ENCODE assay signal across 1 cellular context in the genomic region with DNA sequence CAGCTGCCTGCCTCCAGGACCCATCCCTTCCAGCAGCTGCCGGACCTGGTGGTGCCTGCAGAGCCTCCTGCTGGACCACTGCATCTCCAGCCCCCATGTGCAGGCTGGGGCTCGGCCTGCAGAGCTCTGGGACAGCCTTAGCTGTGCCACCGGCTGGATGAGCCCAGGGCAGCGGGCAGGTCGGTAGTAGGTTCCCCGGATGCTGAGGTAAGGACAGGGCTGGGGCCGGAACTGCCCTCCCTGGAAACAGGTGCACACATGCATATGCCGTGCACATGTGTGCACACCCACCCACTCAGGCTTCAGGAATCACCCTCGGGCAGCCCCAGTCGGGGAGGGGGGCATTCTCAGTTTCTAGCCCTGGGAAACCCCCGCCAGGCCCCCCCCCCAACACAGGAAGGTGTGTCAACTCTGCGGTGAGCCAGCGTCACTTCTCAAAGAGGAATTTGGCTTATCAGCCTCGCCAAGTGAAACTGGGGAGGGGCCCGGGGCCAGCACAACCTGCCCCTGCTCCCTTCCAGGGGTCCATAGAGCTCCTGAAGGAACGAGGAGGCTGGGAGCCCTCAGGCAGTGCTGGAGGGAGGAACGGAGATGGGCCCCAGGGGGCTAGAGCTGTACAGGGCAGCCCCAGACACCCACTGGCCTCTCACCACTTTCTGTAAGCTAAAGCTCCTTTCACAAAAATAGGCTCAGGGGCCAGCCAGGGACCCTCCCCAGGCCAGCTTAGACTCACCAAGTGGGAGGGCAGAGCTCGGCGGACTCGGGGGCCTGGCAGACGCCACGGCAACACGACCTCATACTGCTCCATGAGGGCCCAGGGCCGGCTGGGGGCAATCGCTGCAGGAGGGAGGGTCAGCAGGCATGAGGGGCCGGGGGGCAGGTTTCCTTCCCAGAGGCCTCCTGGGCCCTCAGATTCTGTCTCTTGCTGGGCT.
TF ChIP-seq lines count a peak whose summit lies in the region.

No MANE protein-coding gene starts in this region.

TF ChIP-seq in K562, 482 proteins besides CTCF, POLR2A, EP300 and RAD21 (continues in another document):
- no peak for TF ChIP-seq ZNF133 (CRISPR knock-in tag; IDR thresholded peaks at IDR 0.05)
- TF ChIP-seq TSC22D4 (tag; IDR thresholded peaks at IDR 0.05) = no peak
- TF ChIP-seq ZNF263 (CRISPR knock-in tag; IDR thresholded peaks at IDR 0.05; ENCODE audit: borderline replicate concordance) = no peak
- TF ChIP-seq CBX5 (IDR thresholded peaks at IDR 0.05; ENCODE audit: borderline replicate concordance, low read depth) = no peak
- TF ChIP-seq CCNT2 (IDR thresholded peaks at IDR 0.05; ENCODE audit: borderline replicate concordance, extremely low read depth, insufficient read length, low read depth, low read length) = peak; percentile 9
- TF ChIP-seq ATF6 (CRISPR knock-in tag; IDR thresholded peaks at IDR 0.05) = no peak
- TF ChIP-seq, protein P1, sequence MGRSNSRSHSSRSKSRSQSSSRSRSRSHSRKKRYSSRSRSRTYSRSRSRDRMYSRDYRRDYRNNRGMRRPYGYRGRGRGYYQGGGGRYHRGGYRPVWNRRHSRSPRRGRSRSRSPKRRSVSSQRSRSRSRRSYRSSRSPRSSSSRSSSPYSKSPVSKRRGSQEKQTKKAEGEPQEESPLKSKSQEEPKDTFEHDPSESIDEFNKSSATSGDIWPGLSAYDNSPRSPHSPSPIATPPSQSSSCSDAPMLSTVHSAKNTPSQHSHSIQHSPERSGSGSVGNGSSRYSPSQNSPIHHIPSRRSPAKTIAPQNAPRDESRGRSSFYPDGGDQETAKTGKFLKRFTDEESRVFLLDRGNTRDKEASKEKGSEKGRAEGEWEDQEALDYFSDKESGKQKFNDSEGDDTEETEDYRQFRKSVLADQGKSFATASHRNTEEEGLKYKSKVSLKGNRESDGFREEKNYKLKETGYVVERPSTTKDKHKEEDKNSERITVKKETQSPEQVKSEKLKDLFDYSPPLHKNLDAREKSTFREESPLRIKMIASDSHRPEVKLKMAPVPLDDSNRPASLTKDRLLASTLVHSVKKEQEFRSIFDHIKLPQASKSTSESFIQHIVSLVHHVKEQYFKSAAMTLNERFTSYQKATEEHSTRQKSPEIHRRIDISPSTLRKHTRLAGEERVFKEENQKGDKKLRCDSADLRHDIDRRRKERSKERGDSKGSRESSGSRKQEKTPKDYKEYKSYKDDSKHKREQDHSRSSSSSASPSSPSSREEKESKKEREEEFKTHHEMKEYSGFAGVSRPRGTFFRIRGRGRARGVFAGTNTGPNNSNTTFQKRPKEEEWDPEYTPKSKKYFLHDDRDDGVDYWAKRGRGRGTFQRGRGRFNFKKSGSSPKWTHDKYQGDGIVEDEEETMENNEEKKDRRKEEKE (IDR thresholded peaks at IDR 0.05; ENCODE audit: borderline replicate concordance in 1 of 2, control insufficient read depth in 1 of 2, low read depth in 2 of 2, low read length in 1 of 2) = no peak
- no peak for TF ChIP-seq HDAC8 (tag; IDR thresholded peaks at IDR 0.05)
- no peak for TF ChIP-seq YBX1 (IDR thresholded peaks at IDR 0.05)
- TF ChIP-seq ETV6 (IDR thresholded peaks at IDR 0.05; ENCODE audit: borderline replicate concordance in 1 of 2, low read depth in 2 of 2, low read length in 1 of 2) = no peak
- TF ChIP-seq ETV6 (CRISPR knock-in tag; IDR thresholded peaks at IDR 0.05; ENCODE audit: borderline replicate concordance) = no peak
- TF ChIP-seq ZNF507 (tag; conservative IDR thresholded peaks at IDR 0.05) = no peak
- TF ChIP-seq, protein P2, sequence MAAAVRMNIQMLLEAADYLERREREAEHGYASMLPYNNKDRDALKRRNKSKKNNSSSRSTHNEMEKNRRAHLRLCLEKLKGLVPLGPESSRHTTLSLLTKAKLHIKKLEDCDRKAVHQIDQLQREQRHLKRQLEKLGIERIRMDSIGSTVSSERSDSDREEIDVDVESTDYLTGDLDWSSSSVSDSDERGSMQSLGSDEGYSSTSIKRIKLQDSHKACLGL (CRISPR knock-in tag; IDR thresholded peaks at IDR 0.05; ENCODE audit: borderline replicate concordance, poor library complexity, severe bottlenecking) = no peak
- TF ChIP-seq DPF2 (IDR thresholded peaks at IDR 0.05) = peak; percentile 37; the same call in 1 of the 2 replicates
- TF ChIP-seq ZNF175 (CRISPR knock-in tag; IDR thresholded peaks at IDR 0.05; ENCODE audit: low read depth) = no peak
- TF ChIP-seq ZNF583 (CRISPR knock-in tag; IDR thresholded peaks at IDR 0.05) = no peak
- no peak for TF ChIP-seq SP2 (IDR thresholded peaks at IDR 0.05; ENCODE audit: extremely low read depth, low read depth, low read length, poor library complexity, severe bottlenecking)
- TF ChIP-seq CBFA2T3 (IDR thresholded peaks at IDR 0.05) = peak; percentile 42
- no peak for TF ChIP-seq ZFPM2 (CRISPR knock-in tag; IDR thresholded peaks at IDR 0.05)
- TF ChIP-seq, protein P3, sequence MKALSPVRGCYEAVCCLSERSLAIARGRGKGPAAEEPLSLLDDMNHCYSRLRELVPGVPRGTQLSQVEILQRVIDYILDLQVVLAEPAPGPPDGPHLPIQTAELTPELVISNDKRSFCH (CRISPR knock-in tag; IDR thresholded peaks at IDR 0.05) = no peak
- TF ChIP-seq, protein P3 (tag; IDR thresholded peaks at IDR 0.05) = no peak
- no peak for TF ChIP-seq ATF1 (CRISPR knock-in tag; IDR thresholded peaks at IDR 0.05)
- TF ChIP-seq ATF1 (tag; IDR thresholded peaks at IDR 0.05) = peak; percentile 37; the same call in 1 of the 2 replicates
- no peak for TF ChIP-seq HMGXB4 (CRISPR knock-in tag; IDR thresholded peaks at IDR 0.05)
- no peak for TF ChIP-seq PYGO2 (tag; IDR thresholded peaks at IDR 0.05)
- no peak for TF ChIP-seq SLC30A9 (CRISPR knock-in tag; IDR thresholded peaks at IDR 0.05)
- peak; percentile 51 for TF ChIP-seq TCF3 (CRISPR knock-in tag; IDR thresholded peaks at IDR 0.05)
- no peak for TF ChIP-seq PKNOX1 (IDR thresholded peaks at IDR 0.05)
- TF ChIP-seq LCOR (CRISPR knock-in tag; IDR thresholded peaks at IDR 0.05) = no peak
- TF ChIP-seq ZSCAN32 (CRISPR knock-in tag; IDR thresholded peaks at IDR 0.05) = no peak
- TF ChIP-seq ZNF778 (CRISPR knock-in tag; IDR thresholded peaks at IDR 0.05) = no peak
- TF ChIP-seq MTA1 (IDR thresholded peaks at IDR 0.05; ENCODE audit: borderline replicate concordance) = no peak
- no peak for TF ChIP-seq IRF9 (tag; IDR thresholded peaks at IDR 0.05)
- peak; percentile 15; the same call in 1 of the 2 replicates for TF ChIP-seq TFAP4 (CRISPR knock-in tag; IDR thresholded peaks at IDR 0.05; ENCODE audit: borderline replicate concordance)
- TF ChIP-seq POLR2G (IDR thresholded peaks at IDR 0.05; ENCODE audit: low read depth, low read length) = no peak
- peak; percentile 84 for TF ChIP-seq ZBTB7A (IDR thresholded peaks at IDR 0.05; ENCODE audit: borderline replicate concordance, control insufficient read depth, low read depth, low read length)
- TF ChIP-seq, protein P4, sequence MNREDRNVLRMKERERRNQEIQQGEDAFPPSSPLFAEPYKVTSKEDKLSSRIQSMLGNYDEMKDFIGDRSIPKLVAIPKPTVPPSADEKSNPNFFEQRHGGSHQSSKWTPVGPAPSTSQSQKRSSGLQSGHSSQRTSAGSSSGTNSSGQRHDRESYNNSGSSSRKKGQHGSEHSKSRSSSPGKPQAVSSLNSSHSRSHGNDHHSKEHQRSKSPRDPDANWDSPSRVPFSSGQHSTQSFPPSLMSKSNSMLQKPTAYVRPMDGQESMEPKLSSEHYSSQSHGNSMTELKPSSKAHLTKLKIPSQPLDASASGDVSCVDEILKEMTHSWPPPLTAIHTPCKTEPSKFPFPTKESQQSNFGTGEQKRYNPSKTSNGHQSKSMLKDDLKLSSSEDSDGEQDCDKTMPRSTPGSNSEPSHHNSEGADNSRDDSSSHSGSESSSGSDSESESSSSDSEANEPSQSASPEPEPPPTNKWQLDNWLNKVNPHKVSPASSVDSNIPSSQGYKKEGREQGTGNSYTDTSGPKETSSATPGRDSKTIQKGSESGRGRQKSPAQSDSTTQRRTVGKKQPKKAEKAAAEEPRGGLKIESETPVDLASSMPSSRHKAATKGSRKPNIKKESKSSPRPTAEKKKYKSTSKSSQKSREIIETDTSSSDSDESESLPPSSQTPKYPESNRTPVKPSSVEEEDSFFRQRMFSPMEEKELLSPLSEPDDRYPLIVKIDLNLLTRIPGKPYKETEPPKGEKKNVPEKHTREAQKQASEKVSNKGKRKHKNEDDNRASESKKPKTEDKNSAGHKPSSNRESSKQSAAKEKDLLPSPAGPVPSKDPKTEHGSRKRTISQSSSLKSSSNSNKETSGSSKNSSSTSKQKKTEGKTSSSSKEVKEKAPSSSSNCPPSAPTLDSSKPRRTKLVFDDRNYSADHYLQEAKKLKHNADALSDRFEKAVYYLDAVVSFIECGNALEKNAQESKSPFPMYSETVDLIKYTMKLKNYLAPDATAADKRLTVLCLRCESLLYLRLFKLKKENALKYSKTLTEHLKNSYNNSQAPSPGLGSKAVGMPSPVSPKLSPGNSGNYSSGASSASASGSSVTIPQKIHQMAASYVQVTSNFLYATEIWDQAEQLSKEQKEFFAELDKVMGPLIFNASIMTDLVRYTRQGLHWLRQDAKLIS (CRISPR knock-in tag; IDR thresholded peaks at IDR 0.05) = 0 out of 2 replicates have a peak, but pooled peaks have one; percentile 26
- TF ChIP-seq ZNF77 (CRISPR knock-in tag; IDR thresholded peaks at IDR 0.05) = no peak
- TF ChIP-seq GATA2 (CRISPR knock-in tag; IDR thresholded peaks at IDR 0.05) = no peak
- no peak for TF ChIP-seq E2F6 (IDR thresholded peaks at IDR 0.05; ENCODE audit: borderline replicate concordance in 1 of 2, extremely low read depth in 1 of 2, insufficient read depth in 1 of 2, insufficient read length in 1 of 2, low read depth in 1 of 2, low read length in 1 of 2, poor library complexity in 1 of 2, severe bottlenecking in 1 of 2)
- TF ChIP-seq RB1 (IDR thresholded peaks at IDR 0.05; ENCODE audit: low read depth) = 0 out of 2 replicates have a peak, but pooled peaks have one; percentile 15
- TF ChIP-seq ZBTB1 (CRISPR knock-in tag; IDR thresholded peaks at IDR 0.05; ENCODE audit: borderline replicate concordance, low read depth) = no peak
